9 cellular contexts compared by ENCODE assay signal in the genomic region with DNA sequence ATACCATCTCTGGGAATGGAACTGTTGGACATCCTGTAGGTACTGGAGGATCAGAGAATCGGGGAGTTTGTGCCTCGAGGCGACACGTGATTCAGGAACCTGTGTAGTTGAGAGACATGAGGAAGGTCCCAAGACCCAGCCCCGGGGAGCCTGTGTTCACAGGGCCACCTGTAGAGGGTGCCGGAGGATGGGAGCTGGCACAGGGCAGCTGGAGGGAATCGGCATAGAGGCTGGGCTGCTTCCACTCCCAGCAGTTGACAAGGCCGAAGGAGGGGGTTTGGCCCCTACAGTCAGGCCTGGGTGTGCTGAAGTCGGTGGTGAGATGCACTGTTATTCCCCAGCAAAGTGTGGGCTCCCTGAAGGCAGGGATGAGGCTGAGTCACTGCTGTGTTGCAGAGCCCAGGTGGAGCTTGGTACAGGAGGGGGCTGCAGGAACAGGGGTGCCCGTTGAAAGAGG. TPM values are rescaled to one million over a fixed set of nuclear protein-coding genes. Genes with fewer than 3 reads are reported as not detected.
DNase-seq lines count a peak whose midpoint lies in the region; ATAC-seq, FAIRE-seq and TF ChIP-seq lines count a peak whose summit lies in the region.
"Had no signal": no experiment of that assay in that cellular context is flagged by ENCODE, and none has a peak within 500 bp of the region (broad histone marks: within the 10 kb centered on the region; RNA-seq: fewer than 3 reads in every experiment).

No MANE protein-coding gene starts in this region.

- H3K4me1 ChIP-seq in Panc1 (ENCODE audit: control insufficient read depth, insufficient read depth, low read length) (peaks cover 34% of the 10 kb centered on the region), H1 (replicated peaks in 1 of 4; ENCODE audit: control insufficient read depth in 3 of 4, insufficient read depth in 4 of 4, low read length in 3 of 4) (peaks cover 5 to 24% (median 18%) of the 10 kb centered on the region in 4 experiments), tibial artery (peaks cover 0 to 39% (median 30%) of the 10 kb centered on the region in 4 donors)

- no peak overlapping the region for H2BK5ac ChIP-seq in H1 (ENCODE audit: low read depth, low read length)

- intact Hi-C loops in natural killer cell (cut with micrococcal nuclease) (no loop called here), Panc1 (cut with micrococcal nuclease; ENCODE audit: unreplicated experiment) (no loop called here), tibial artery (cut with DNase I; ENCODE audit: low total_unique reads) (no loop called here)

- H3K79me1 ChIP-seq in H1 (ENCODE audit: low read depth, low read length): no peaks in the 10 kb centered on the region; the same call in 1 of the 2 replicates

- ATAC-seq in natural killer cell (peak; percentile 5 to 12 (median 6)), Panc1 (peak; percentile 35), HG02884 (IDR thresholded peaks at IDR 0.05; ENCODE audit: unreplicated experiment) (no peak), GM19395 (IDR thresholded peaks at IDR 0.05; ENCODE audit: unreplicated experiment) (no peak)
- ATAC-seq in natural killer cell treated with Interleukin-12 subunit alpha and Interleukin-12 subunit beta and Interleukin-15 and Interleukin-18, amount 100 ng/mL, for 72 hours: no peak

- H3K4me3 ChIP-seq in Panc1 (ENCODE audit: low read depth in 2 of 2, low read length in 2 of 2) (no peak overlapping the region), H1 (ENCODE audit: extremely low read depth in 1 of 4, insufficient read depth in 2 of 4, low read depth in 3 of 4, low read length in 4 of 4) (no peak overlapping the region), tibial artery (no peak overlapping the region)

- peak overlapping the region; percentile 77 to 98 for H3K27ac Mint-ChIP-seq in natural killer cell
- peak overlapping the region in 1 of 2 donors; percentile 51 for H3K27ac Mint-ChIP-seq in natural killer cell treated with Interleukin-12 subunit alpha and Interleukin-12 subunit beta and Interleukin-15 and Interleukin-18, amount 100 ng/mL, for 72 hours

- peak overlapping the region; percentile 88 for H3K27ac ChIP-seq in Panc1 (ENCODE audit: low read length)
- no peak overlapping the region for H3K27ac ChIP-seq in H1 (ENCODE audit: low read depth, low read length)
- H3K27ac ChIP-seq in tibial artery: peak overlapping the region in 1 of 2 donors; percentile 76

- H2BK15ac ChIP-seq in H1 (ENCODE audit: low read length): peak overlapping the region; percentile 72; the same call in 1 of the 2 replicates

- H4K8ac ChIP-seq in H1 (ENCODE audit: extremely low read depth, insufficient read depth, low read length): no peak overlapping the region

- no peak overlapping the region for H3K56ac ChIP-seq in H1 (replicated peaks; ENCODE audit: insufficient read length, low read depth, low read length)

- no peak overlapping the region for H3K14ac ChIP-seq in H1 (ENCODE audit: insufficient read length)

- no peak overlapping the region for H2AFZ ChIP-seq in H1 (ENCODE audit: low read length)

- H3K4me2 ChIP-seq in H1 (ENCODE audit: insufficient read depth in 1 of 2, low read depth in 2 of 2, low read length in 2 of 2): no peak overlapping the region

- H3K27me3 Mint-ChIP-seq in natural killer cell (ENCODE audit: low read depth in 2 of 2): no peaks in the 10 kb centered on the region
- no peaks in the 10 kb centered on the region for H3K27me3 Mint-ChIP-seq in natural killer cell treated with Interleukin-12 subunit alpha and Interleukin-12 subunit beta and Interleukin-15 and Interleukin-18, amount 100 ng/mL, for 72 hours

- DNase-seq in natural killer cell (no peak), Panc1 (ENCODE audit: low read depth, low spot score) (no peak), H1 (ENCODE audit: low read depth in 1 of 2, low spot score in 2 of 2) (no peak), tibial artery (no peak)
- DNase-seq in natural killer cell treated with Interleukin-12 subunit alpha and Interleukin-12 subunit beta and Interleukin-15 and Interleukin-18, amount 100 ng/mL, for 72 hours (ENCODE audit: low spot score): no peak
- no peak for DNase-seq in stimulated activated CD4-positive, alpha-beta T cell treated with anti-CD3 and anti-CD28 coated beads, Interleukin-1b, Interleukin-23, amount 100 ng/mL, for 48 hours

- H3K4me1 Mint-ChIP-seq in natural killer cell: peaks cover 15 to 55% of the 10 kb centered on the region in 2 donors
- H3K4me1 Mint-ChIP-seq in natural killer cell treated with Interleukin-12 subunit alpha and Interleukin-12 subunit beta and Interleukin-15 and Interleukin-18, amount 100 ng/mL, for 72 hours (ENCODE audit: low read depth in 2 of 2): peaks cover 9 to 32% of the 10 kb centered on the region in 2 donors

- FAIRE-seq in H1 (lab: Jason Lieb, UNC): no peak

- H3K23me2 ChIP-seq in H1 (ENCODE audit: low read depth, low read length): peaks cover 16% of the 10 kb centered on the region; the same call in 1 of the 2 replicates

- no peak overlapping the region for H3K4ac ChIP-seq in H1 (replicated peaks; ENCODE audit: insufficient read length, low read depth, low read length)

- no peak for TF ChIP-seq CTCF in natural killer cell (IDR thresholded peaks at IDR 0.05)
- peak; percentile 78 for TF ChIP-seq CTCF in Panc1 (IDR thresholded peaks at IDR 0.05)
- TF ChIP-seq CTCF in H1 (IDR thresholded peaks at IDR 0.05; ENCODE audit: control extremely low read depth in 1 of 3, insufficient read depth in 1 of 3, low read depth in 1 of 3, low read length in 3 of 3): peak; percentile 44 to 51 (median 49)
- peak in 1 of 2 experiments; percentile 19 for TF ChIP-seq CTCF in tibial artery (IDR thresholded peaks at IDR 0.05)

- TF ChIP-seq POLR2A in H1 (IDR thresholded peaks at IDR 0.05; ENCODE audit: control extremely low read depth in 1 of 2, low read depth in 2 of 2, low read length in 2 of 2): no peak

- H3K36me3 Mint-ChIP-seq in natural killer cell: no peaks in the 10 kb centered on the region
- H3K36me3 Mint-ChIP-seq in natural killer cell treated with Interleukin-12 subunit alpha and Interleukin-12 subunit beta and Interleukin-15 and Interleukin-18, amount 100 ng/mL, for 72 hours: peaks cover 9% of the 10 kb centered on the region

- in situ Hi-C loops in Panc1 (cut with HindIII; ENCODE audit: low pct_unique_long_range_greater_than_20kb, low sequenced_read_pairs): no loop called here

- TF ChIP-seq EP300 in H1 (IDR thresholded peaks at IDR 0.05; ENCODE audit: borderline replicate concordance in 1 of 2, low read depth in 2 of 2, low read length in 2 of 2): no peak

- peaks cover 0 to 20% of the 10 kb centered on the region in 2 experiments for H4K20me1 ChIP-seq in H1 (replicated peaks in 1 of 2; ENCODE audit: control insufficient read depth in 1 of 2, insufficient read depth in 2 of 2, low read length in 2 of 2)

- H3K9me3 ChIP-seq in Panc1 (ENCODE audit: control insufficient read depth, insufficient read depth, low read depth, low read length): no peaks in the 10 kb centered on the region
- H3K9me3 ChIP-seq in H1 (ENCODE audit: insufficient read depth in 2 of 2, low read depth in 1 of 2, low read length in 1 of 2): no peaks in the 10 kb centered on the region
- H3K9me3 ChIP-seq in tibial artery: no peaks in the 10 kb centered on the region

- no peak overlapping the region for H2BK20ac ChIP-seq in H1 (ENCODE audit: low read length)

- peaks cover 4% of the 10 kb centered on the region in 2 donors for H3K9me3 Mint-ChIP-seq in natural killer cell
- peaks cover 5% of the 10 kb centered on the region for H3K9me3 Mint-ChIP-seq in natural killer cell treated with Interleukin-12 subunit alpha and Interleukin-12 subunit beta and Interleukin-15 and Interleukin-18, amount 100 ng/mL, for 72 hours

- H3K36me3 ChIP-seq in Panc1 (ENCODE audit: control insufficient read depth, insufficient read depth, low read length) (no peaks in the 10 kb centered on the region), H1 (ENCODE audit: control insufficient read depth in 2 of 4, insufficient read depth in 4 of 4, low read length in 3 of 4) (peaks cover 2 to 13% (median 5%) of the 10 kb centered on the region in 4 experiments; a peak in 4 of 8 replicates), tibial artery (peaks cover 26 to 48% (median 28%) of the 10 kb centered on the region in 3 donors)

- no peak overlapping the region for H4K91ac ChIP-seq in H1 (replicated peaks; ENCODE audit: insufficient read length, low read length)

- no peak overlapping the region for H2BK12ac ChIP-seq in H1 (ENCODE audit: low read depth, low read length)

- no peak overlapping the region for H3K18ac ChIP-seq in H1 (ENCODE audit: extremely low read depth, low read length)

- BruUV-seq in Panc1 (replicated peaks; lab: Mats Ljungman, UMichigan): no TSS peak

- no peak overlapping the region for H2BK120ac ChIP-seq in H1 (replicated peaks; ENCODE audit: low read depth, low read length)

- POLR2A ChIA-PET in Panc1 (lab: Charles Lee): interaction anchor here (0.6 kb wide), 3 partner anchors 11 to 710 kb away, joined by 3 to 12 read pairs (median 8); no protein-coding TSS in a partner anchor
- POLR2A ChIA-PET in H1 (lab: Charles Lee; ENCODE audit: partially characterized antibody): interaction anchor here (0.6 to 3.4 kb wide), 14 partner anchors 8 to 939 kb away, joined by 3 to 19 read pairs (median 4); a partner anchor contains a TSS

- no peaks in the 10 kb centered on the region for H3K27me3 ChIP-seq in Panc1 (ENCODE audit: control insufficient read depth, insufficient read depth, low read length)
- no peaks in the 10 kb centered on the region for H3K27me3 ChIP-seq in H1 (replicated peaks in 1 of 4; ENCODE audit: control insufficient read depth in 3 of 4, extremely low read depth in 1 of 4, insufficient read depth in 3 of 4, low read length in 3 of 4)
- H3K27me3 ChIP-seq in tibial artery: peaks cover 0 to 5% of the 10 kb centered on the region in 2 donors

- no peaks in the 10 kb centered on the region for H3K79me2 ChIP-seq in H1 (ENCODE audit: control insufficient read depth in 1 of 2, insufficient read depth in 2 of 2, low read length in 2 of 2)

- no peak overlapping the region for H2AK5ac ChIP-seq in H1 (ENCODE audit: low read depth, low read length)

- no peak overlapping the region for H3K9ac ChIP-seq in H1 (replicated peaks in 1 of 4; ENCODE audit: extremely low read depth in 1 of 4, low read depth in 3 of 4, low read length in 3 of 4)

- WGBS in H1 (ENCODE audit: extremely low coverage in 1 of 2, insufficient coverage in 1 of 2, insufficient read length in 1 of 2, insufficient replicate concordance in 2 of 2, low coverage in 1 of 2, low lambda C conversion rate in 2 of 2, missing lambda C conversion rate in 1 of 2), 2 experiments: 85% methylated on average over 10 of the region's 10 CpGs; no CpG with 5 or more reads in 1 of the 2 experiments

- no peak overlapping the region for H3K23ac ChIP-seq in H1 (ENCODE audit: insufficient read length)

- CTCF ChIA-PET in Panc1 (lab: Charles Lee) (no interaction called here), H1 (lab: Charles Lee; ENCODE audit: partially characterized antibody) (interaction anchor here (0.6 to 2.4 kb wide), 12 partner anchors 8 to 123 kb away, joined by 3 to 8 read pairs (median 3); no protein-coding TSS in a partner anchor)

- peak overlapping the region; percentile 14 for H3K4me3 Mint-ChIP-seq in natural killer cell
- H3K4me3 Mint-ChIP-seq in natural killer cell treated with Interleukin-12 subunit alpha and Interleukin-12 subunit beta and Interleukin-15 and Interleukin-18, amount 100 ng/mL, for 72 hours: no peak overlapping the region

- H4K5ac ChIP-seq in H1 (ENCODE audit: insufficient read length, low read depth, low read length): no peak overlapping the region

- TF ChIP-seq RAD21 in H1 (IDR thresholded peaks at IDR 0.05 in 1 of 2, conservative IDR thresholded peaks at IDR 0.05 in 1 of 2; ENCODE audit: low read depth in 2 of 2, low read length in 2 of 2): peak; percentile 50 to 61

RNA-seq across cellular contexts. Expression of a gene that starts 2.5 kb away (rescaled TPM):
- 10 to 100 TPM; 39.7 to 53.6 (median 40.1) TPM for total RNA-seq in natural killer cell
- total RNA-seq in natural killer cell treated with Interleukin-12 subunit alpha and Interleukin-12 subunit beta and Interleukin-15 and Interleukin-18, amount 100 ng/mL, for 72 hours: 10 to 100 TPM; 19.0 to 25.6 TPM
- total RNA-seq in Panc1 (2021; ENCODE audit: unreplicated experiment): 351 TPM
- polyA plus RNA-seq in Panc1 (2012; ENCODE audit: insufficient read length): 540 TPM
- total RNA-seq in H1 (2021; fragmentation: NEBNext Ultra II Directional; extraction: Animal tissue kit (Norgen Biotek cat#: 25700)): 207 and 215 TPM in 2 replicates
- 264 and 330 TPM in 2 replicates for polyA plus RNA-seq in H1 (2011; rRNA removed)
- polyA plus RNA-seq in H1 (2011; cell fraction: cytosol; rRNA removed): 164 TPM
- polyA plus RNA-seq in H1 (2011; cell fraction: nucleus; rRNA removed): 558 TPM
- polyA plus RNA-seq in H1 (2012, experiment 1 of 2): 147 to 255 TPM (median 231 TPM) in 4 replicates
- polyA plus RNA-seq in H1 (2012, experiment 2 of 2): 269 TPM
- polyA plus RNA-seq in H1 (2013, experiment 1 of 2): 172 TPM
- polyA plus RNA-seq in H1 (2013, experiment 2 of 2): 158 TPM
- polyA minus RNA-seq in H1 (2011; rRNA and poly(A)+ RNA removed): 67.7 and 79.7 TPM in 2 replicates
- polyA minus RNA-seq in H1 (2011; cell fraction: cytosol; rRNA and poly(A)+ RNA removed): 153 TPM
- 97.1 TPM for polyA minus RNA-seq in H1 (2011; cell fraction: nucleus; rRNA and poly(A)+ RNA removed)

RNA-seq across cellular contexts. Expression of a gene that starts 21.3 kb away (rescaled TPM):
- 100 to 1,000 TPM; 137 to 169 (median 158) TPM for total RNA-seq in natural killer cell
- total RNA-seq in natural killer cell treated with Interleukin-12 subunit alpha and Interleukin-12 subunit beta and Interleukin-15 and Interleukin-18, amount 100 ng/mL, for 72 hours: 100 to 1,000 TPM; 112 to 271 TPM
- 128 TPM for total RNA-seq in Panc1 (2021; ENCODE audit: unreplicated experiment)
- polyA plus RNA-seq in Panc1 (2012; ENCODE audit: insufficient read length): 185 TPM
- total RNA-seq in H1 (2021; fragmentation: NEBNext Ultra II Directional; extraction: Animal tissue kit (Norgen Biotek cat#: 25700)): 26.4 and 30.5 TPM in 2 replicates
- 33.7 and 51.3 TPM in 2 replicates for polyA plus RNA-seq in H1 (2011; rRNA removed)
- 28.5 TPM for polyA plus RNA-seq in H1 (2011; cell fraction: cytosol; rRNA removed)
- 60.9 TPM for polyA plus RNA-seq in H1 (2011; cell fraction: nucleus; rRNA removed)
- polyA plus RNA-seq in H1 (2012, experiment 1 of 2): 11.5 to 29.1 TPM (median 22.0 TPM) in 4 replicates
- 26.6 TPM for polyA plus RNA-seq in H1 (2012, experiment 2 of 2)
- 40.7 TPM for polyA plus RNA-seq in H1 (2013, experiment 1 of 2)
- polyA plus RNA-seq in H1 (2013, experiment 2 of 2): 42.3 TPM
- 1.9 and 3.2 TPM in 2 replicates for polyA minus RNA-seq in H1 (2011; rRNA and poly(A)+ RNA removed)
- 25.3 TPM for polyA minus RNA-seq in H1 (2011; cell fraction: cytosol; rRNA and poly(A)+ RNA removed)
- 21.7 TPM for polyA minus RNA-seq in H1 (2011; cell fraction: nucleus; rRNA and poly(A)+ RNA removed)

RNA-seq across cellular contexts. Expression of a gene that starts 43.0 kb away (rescaled TPM):
- 10 to 100 TPM in 2 of 3 donors, 1 to 10 TPM in 1; 3.9 to 28.2 (median 12.0) TPM for total RNA-seq in natural killer cell
- not detected for total RNA-seq in natural killer cell treated with Interleukin-12 subunit alpha and Interleukin-12 subunit beta and Interleukin-15 and Interleukin-18, amount 100 ng/mL, for 72 hours
- 0.15 TPM for total RNA-seq in Panc1 (2021; ENCODE audit: unreplicated experiment)
- 0.15 TPM for polyA plus RNA-seq in Panc1 (2012; ENCODE audit: insufficient read length)
- total RNA-seq in H1 (2021; fragmentation: NEBNext Ultra II Directional; extraction: Animal tissue kit (Norgen Biotek cat#: 25700)): 0.20 and 0.23 TPM in 2 replicates
- polyA plus RNA-seq in H1 (2011; rRNA removed): 0.31 and 0.41 TPM in 2 replicates
- polyA plus RNA-seq in H1 (2011; cell fraction: cytosol; rRNA removed): 0.35 TPM
- polyA plus RNA-seq in H1 (2011; cell fraction: nucleus; rRNA removed): 0.30 TPM
- 0.09 to 0.29 TPM (median 0.19 TPM) in 3 of 4 replicates, not detected in the other for polyA plus RNA-seq in H1 (2012, experiment 1 of 2)
- 0.16 TPM for polyA plus RNA-seq in H1 (2012, experiment 2 of 2)
- 0.14 TPM for polyA plus RNA-seq in H1 (2013, experiment 1 of 2)
- 0.13 TPM for polyA plus RNA-seq in H1 (2013, experiment 2 of 2)
- polyA minus RNA-seq in H1 (2011; rRNA and poly(A)+ RNA removed): 0.35 and 0.46 TPM in 2 replicates
- not detected for polyA minus RNA-seq in H1 (2011; cell fraction: cytosol; rRNA and poly(A)+ RNA removed)
- polyA minus RNA-seq in H1 (2011; cell fraction: nucleus; rRNA and poly(A)+ RNA removed): not detected
- total RNA-seq: glomerular endothelial cell had no signal

RNA-seq across cellular contexts. Expression of a gene that starts 54.5 kb away (rescaled TPM):
- total RNA-seq in natural killer cell: 1 to 10 TPM in 1 of 3 donors, under 1 TPM in 1, not detected in 1; 0.85 to 1.5 TPM
- total RNA-seq in natural killer cell treated with Interleukin-12 subunit alpha and Interleukin-12 subunit beta and Interleukin-15 and Interleukin-18, amount 100 ng/mL, for 72 hours: under 1 TPM in 1 of 2 donors, not detected in 1; 0.71 TPM
- 335 TPM for total RNA-seq in Panc1 (2021; ENCODE audit: unreplicated experiment)
- polyA plus RNA-seq in Panc1 (2012; ENCODE audit: insufficient read length): 712 TPM
- 4.1 and 5.0 TPM in 2 replicates for total RNA-seq in H1 (2021; fragmentation: NEBNext Ultra II Directional; extraction: Animal tissue kit (Norgen Biotek cat#: 25700))
- polyA plus RNA-seq in H1 (2011; rRNA removed): 8.5 and 18.8 TPM in 2 replicates
- polyA plus RNA-seq in H1 (2011; cell fraction: cytosol; rRNA removed): 8.2 TPM
- 17.2 TPM for polyA plus RNA-seq in H1 (2011; cell fraction: nucleus; rRNA removed)
- polyA plus RNA-seq in H1 (2012, experiment 1 of 2): 4.9 to 6.1 TPM (median 5.6 TPM) in 4 replicates
- polyA plus RNA-seq in H1 (2012, experiment 2 of 2): 5.5 TPM
- 11.8 TPM for polyA plus RNA-seq in H1 (2013, experiment 1 of 2)
- 14.4 TPM for polyA plus RNA-seq in H1 (2013, experiment 2 of 2)
- 1.1 and 2.9 TPM in 2 replicates for polyA minus RNA-seq in H1 (2011; rRNA and poly(A)+ RNA removed)
- polyA minus RNA-seq in H1 (2011; cell fraction: cytosol; rRNA and poly(A)+ RNA removed): 6.8 TPM
- polyA minus RNA-seq in H1 (2011; cell fraction: nucleus; rRNA and poly(A)+ RNA removed): 9.7 TPM

Comparison
In these comparisons a context has a peak if more than half of its experiments do, and no peak if none do; other contexts are left out.
1. ATAC-seq: peak in natural killer cell (3 of 3) and Panc1 (single experiment); none in natural killer cell treated with Interleukin-12 subunit alpha and Interleukin-12 subunit beta and Interleukin-15 and Interleukin-18, amount 100 ng/mL, for 72 hours (0 of 2), HG02884 (single experiment) and GM19395 (single experiment).